Comparison of ENCODE assay signal across 24 cellular contexts in genomic region chr7:96993980-96994379, GRCh38. TPM values are rescaled to one million over a fixed set of nuclear protein-coding genes. Genes with fewer than 3 reads are reported as not detected.
"Had no signal": no experiment of that assay in that cellular context is flagged by ENCODE, and none has a peak within 500 bp of the region (broad histone marks: within the 10 kb centered on the region; RNA-seq: fewer than 3 reads in every experiment).

No MANE protein-coding gene starts in this region.

- DNase-seq: IMR-90, Karpas-422, KG1, MG63, NCI-H1092, NCI-H1105 treated with DMSO at 0.1 percent for 48 hours, NCI-H1417 treated with DMSO at 0.1 percent for 48 hours, NCI-H146, NCI-H187, NCI-H2029, NCI-H2081 treated with DMSO at 0.1 percent for 48 hours, NCI-H2171, NCI-H226, NCI-H446, NCI-H510A, NCI-H524 treated with DMSO at 0.1 percent for 48 hours, NCI-H69, NCI-H774, Right ventricle myocardium superior, RPMI8226, SIG-M5 had no signal

- H3K27ac ChIP-seq: SJSA1, SK-N-MC had no signal

- H3K4me1 ChIP-seq: SJSA1 had no signal

- H3K27me3 ChIP-seq: MG63, SJSA1 had no signal

- H3K36me3 ChIP-seq: MG63, SJSA1 had no signal

- ATAC-seq: HepG2 had no signal

- H3K9me3 ChIP-seq: MG63, SJSA1 had no signal

- H3K4me3 ChIP-seq: MG63, SJSA1, SK-N-MC had no signal

RNA-seq across cellular contexts. Expression of gene DLX6, which starts 11.4 kb away (rescaled TPM):
- total RNA-seq: IMR-90, Right ventricle myocardium superior had no signal
- polyA plus RNA-seq: IMR-90 had no signal

RNA-seq across cellular contexts. Expression of gene DLX5, which starts 30.7 kb away (rescaled TPM):
- total RNA-seq: HepG2, IMR-90, Right ventricle myocardium superior had no signal
- polyA plus RNA-seq: HepG2, IMR-90 had no signal
